8 cellular contexts compared by ENCODE assay signal in genomic region chr11:61752117-61752924, GRCh38. TPM values are rescaled to one million over a fixed set of nuclear protein-coding genes. Genes with fewer than 3 reads are reported as not detected.
A peak's percentile ranks its signal among the peaks of the same experiment; 100 is the strongest.
DNase-seq lines count a peak whose midpoint lies in the region; ATAC-seq and TF ChIP-seq lines count a peak whose summit lies in the region.

Gene MYRF (plus strand): TSS chr11:61752636. CDS start chr11:61752745, 109 bp downstream.

- DNase-seq in Calu3: peak; percentile 80
- DNase-seq in HT-29 (ENCODE audit: low spot score): peak; percentile 44
- peak; percentile 57 to 64 for DNase-seq in T47D (ENCODE audit: low read depth in 1 of 2, low spot score in 1 of 2)
- peak; percentile 81 for DNase-seq in islet precursor cell
- DNase-seq in stimulated activated CD4-positive, alpha-beta T cell treated with anti-CD3 and anti-CD28 coated beads, Interleukin-1b, Interleukin-23, amount 100 ng/mL, for 4 hours (ENCODE audit: low read depth in 2 of 2): peak; percentile 39 to 64
- DNase-seq in NCI-H1694 treated with DMSO at 0.1 percent for 48 hours (lab: John Stamatoyannopoulos, UW): no peak

- CTCF ChIA-PET in Calu3 (lab: Charles Lee): interaction anchor here (1.1 kb wide), 1 partner anchor 36 kb away, joined by 8 read pairs; no protein-coding TSS in a partner anchor

- H3K27ac ChIP-seq in VCaP: no peak within 1 kb of the TSS

- no TSS peak for BruUV-seq in Calu3 (replicated peaks; lab: Mats Ljungman, UMichigan)

- in situ Hi-C loops in T47D (cut with HindIII; ENCODE audit: low pct_unique_long_range_greater_than_20kb, low sequenced_read_pairs): no loop called here

- peak within 1 kb of the TSS; percentile 99 for H3K4me3 Mint-ChIP-seq in Calu3 (ENCODE audit: low read depth, unreplicated experiment)

- H3K36me3 Mint-ChIP-seq in Calu3 (ENCODE audit: insufficient read depth, unreplicated experiment): peaks cover 48% of the 10 kb centered on the region

- no peaks in the 10 kb centered on the region for H3K27me3 Mint-ChIP-seq in Calu3 (ENCODE audit: unreplicated experiment)

- H3K9me3 Mint-ChIP-seq in Calu3 (ENCODE audit: low read depth, unreplicated experiment): no peaks in the 10 kb centered on the region

- ATAC-seq in GM19395 (IDR thresholded peaks at IDR 0.05; ENCODE audit: unreplicated experiment): no peak

- intact Hi-C loops in Calu3 (cut with micrococcal nuclease; ENCODE audit: unreplicated experiment): no loop called here

- H3K4me1 Mint-ChIP-seq in Calu3 (ENCODE audit: low read depth, unreplicated experiment): peaks cover 53% of the 10 kb centered on the region

- TF ChIP-seq CTCF in Calu3 (IDR thresholded peaks at IDR 0.05; ENCODE audit: unreplicated experiment): peak; percentile 32
- TF ChIP-seq CTCF in VCaP (conservative IDR thresholded peaks at IDR 0.05): peak; percentile 94

- peak within 1 kb of the TSS; percentile 94 for H3K27ac Mint-ChIP-seq in Calu3 (ENCODE audit: unreplicated experiment)

RNA-seq across cellular contexts. Expression of gene MYRF, which starts in this region (rescaled TPM):
- total RNA-seq in Calu3 (2022): 91.4 and 139 TPM in 2 replicates
- 70.1 and 105 TPM in 2 replicates for total RNA-seq in HT-29 (2014; rRNA removed; shearing (Covaris generic))
